13 cellular contexts compared by ENCODE assay signal in genomic region chr17:15957206-15957605, GRCh38. TPM values are rescaled to one million over a fixed set of nuclear protein-coding genes. Genes with fewer than 3 reads are reported as not detected.
DNase-seq lines count a peak whose midpoint lies in the region; ATAC-seq and TF ChIP-seq lines count a peak whose summit lies in the region.
"Had no signal": no experiment of that assay in that cellular context is flagged by ENCODE, and none has a peak within 500 bp of the region (broad histone marks: within the 10 kb centered on the region; RNA-seq: fewer than 3 reads in every experiment).

No MANE protein-coding gene starts in this region.

- ATAC-seq in stimulated activated naive CD8-positive, alpha-beta T cell treated with anti-CD3 and anti-CD28 coated beads, Interleukin-15, amount 100 ng/mL, for 72 hours = peak; percentile 72
- ATAC-seq: CD8-positive, alpha-beta T cell had no signal

- TF ChIP-seq CTCF in epithelial cell of esophagus (IDR thresholded peaks at IDR 0.05; ENCODE audit: insufficient read depth, low read depth, low read length, missing control alignments) = no peak
- TF ChIP-seq CTCF in progenitor cell of endocrine pancreas (IDR thresholded peaks at IDR 0.05; ENCODE audit: unreplicated experiment) = no peak

- H3K4me3 Mint-ChIP-seq in T-helper 2 cell treated with Interferon-gamma antibody and Interleukin-4, amounts not matched to agents 5 μg/mL and 100 μg/mL, for 36 hours = peak overlapping the region; percentile 16
- H3K4me3 Mint-ChIP-seq in stimulated activated naive CD8-positive, alpha-beta T cell treated with anti-CD3 and anti-CD28 coated beads, Interleukin-15, amount 100 ng/mL, for 72 hours = peak overlapping the region in 1 of 2 donors; percentile 9
- H3K4me3 Mint-ChIP-seq in progenitor cell of endocrine pancreas (ENCODE audit: low read depth) = no peak overlapping the region
- H3K4me3 Mint-ChIP-seq: CD8-positive, alpha-beta T cell had no signal

- peaks cover 34% of the 10 kb centered on the region for H3K4me1 Mint-ChIP-seq in T-helper 2 cell treated with Interferon-gamma antibody and Interleukin-4, amounts not matched to agents 5 μg/mL and 100 μg/mL, for 36 hours (ENCODE audit: low read depth)
- H3K4me1 Mint-ChIP-seq in stimulated activated naive CD8-positive, alpha-beta T cell treated with anti-CD3 and anti-CD28 coated beads, Interleukin-15, amount 100 ng/mL, for 72 hours = peaks cover 39% of the 10 kb centered on the region
- H3K4me1 Mint-ChIP-seq in progenitor cell of endocrine pancreas (ENCODE audit: low read depth) = peaks cover 8% of the 10 kb centered on the region

- H3K9me3 Mint-ChIP-seq in T-helper 2 cell treated with Interferon-gamma antibody and Interleukin-4, amounts not matched to agents 5 μg/mL and 100 μg/mL, for 36 hours = no peaks in the 10 kb centered on the region
- no peaks in the 10 kb centered on the region for H3K9me3 Mint-ChIP-seq in stimulated activated naive CD8-positive, alpha-beta T cell treated with anti-CD3 and anti-CD28 coated beads, Interleukin-15, amount 100 ng/mL, for 72 hours
- no peaks in the 10 kb centered on the region for H3K9me3 Mint-ChIP-seq in progenitor cell of endocrine pancreas (ENCODE audit: low read depth)
- H3K9me3 Mint-ChIP-seq: CD8-positive, alpha-beta T cell had no signal

- no peak overlapping the region for H3K27ac Mint-ChIP-seq in T-helper 2 cell treated with Interferon-gamma antibody and Interleukin-4, amounts not matched to agents 5 μg/mL and 100 μg/mL, for 36 hours
- peak overlapping the region in 1 of 2 donors; percentile 5 for H3K27ac Mint-ChIP-seq in stimulated activated naive CD8-positive, alpha-beta T cell treated with anti-CD3 and anti-CD28 coated beads, Interleukin-15, amount 100 ng/mL, for 72 hours
- H3K27ac Mint-ChIP-seq in progenitor cell of endocrine pancreas = no peak overlapping the region
- H3K27ac Mint-ChIP-seq: CD8-positive, alpha-beta T cell had no signal

- H3K4me3 ChIP-seq in epithelial cell of esophagus (ENCODE audit: low read length) = no peak overlapping the region
- H3K4me3 ChIP-seq: cardiac muscle cell had no signal

- DNase-seq in stimulated activated naive CD4-positive, alpha-beta T cell treated with Interleukin-2 at 50 U/mL for 16 hours (lab: John Stamatoyannopoulos, UW) = peak; percentile 31
- DNase-seq in stimulated activated naive CD4-positive, alpha-beta T cell (lab: John Stamatoyannopoulos, UW) = no peak
- peak; percentile 73 for DNase-seq in T-helper 2 cell treated with Interferon-gamma antibody and Interleukin-4, amounts not matched to agents 5 μg/mL and 100 μg/mL, for 36 hours (ENCODE audit: low spot score)
- DNase-seq in epithelial cell of esophagus (ENCODE audit: low read depth) (peak; percentile 36), SIG-M5 (lab: John Stamatoyannopoulos, UW) (no peak), SW480 (ENCODE audit: low spot score) (no peak), progenitor cell of endocrine pancreas (ENCODE audit: low spot score, unreplicated experiment) (no peak)
- peak; percentile 31 to 58 for DNase-seq in stimulated activated naive CD8-positive, alpha-beta T cell treated with anti-CD3 and anti-CD28 coated beads, Interleukin-15, amount 100 ng/mL, for 72 hours
- DNase-seq: CD8-positive, alpha-beta T cell; NCI-H524; retina; T1000 had no signal

- peaks cover 36% of the 10 kb centered on the region for H3K27me3 Mint-ChIP-seq in T-helper 2 cell treated with Interferon-gamma antibody and Interleukin-4, amounts not matched to agents 5 μg/mL and 100 μg/mL, for 36 hours (ENCODE audit: low read depth)
- peaks cover 10% of the 10 kb centered on the region for H3K27me3 Mint-ChIP-seq in stimulated activated naive CD8-positive, alpha-beta T cell treated with anti-CD3 and anti-CD28 coated beads, Interleukin-15, amount 100 ng/mL, for 72 hours
- peaks cover 6% of the 10 kb centered on the region for H3K27me3 Mint-ChIP-seq in progenitor cell of endocrine pancreas

- H3K36me3 Mint-ChIP-seq in T-helper 2 cell treated with Interferon-gamma antibody and Interleukin-4, amounts not matched to agents 5 μg/mL and 100 μg/mL, for 36 hours (ENCODE audit: low read depth) = no peaks in the 10 kb centered on the region
- no peaks in the 10 kb centered on the region for H3K36me3 Mint-ChIP-seq in progenitor cell of endocrine pancreas (ENCODE audit: insufficient read depth)
- H3K36me3 Mint-ChIP-seq: CD8-positive, alpha-beta T cell had no signal

RNA-seq across cellular contexts. Expression of gene ADORA2B, which starts 12.3 kb away (rescaled TPM):
- 0.48 and 0.67 TPM in 2 replicates for total RNA-seq in progenitor cell of endocrine pancreas
- total RNA-seq: CD8-positive, alpha-beta T cell had no signal

RNA-seq across cellular contexts. Expression of gene ZSWIM7, which starts 42.3 kb away (rescaled TPM):
- 27.9 and 35.4 TPM in 2 replicates for total RNA-seq in progenitor cell of endocrine pancreas

RNA-seq across cellular contexts. Expression of gene TTC19, which starts 42.4 kb away (rescaled TPM):
- 42.2 and 42.5 TPM in 2 replicates for total RNA-seq in progenitor cell of endocrine pancreas

Comparison
In these comparisons a context has a peak if more than half of its experiments do, and no peak if none do; other contexts are left out.
1. DNase-seq: peak in stimulated activated naive CD4-positive, alpha-beta T cell treated with Interleukin-2 at 50 U/mL for 16 hours (single experiment), T-helper 2 cell treated with Interferon-gamma antibody and Interleukin-4, amounts not matched to agents 5 μg/mL and 100 μg/mL, for 36 hours (single experiment), epithelial cell of esophagus (single experiment) and stimulated activated naive CD8-positive, alpha-beta T cell treated with anti-CD3 and anti-CD28 coated beads, Interleukin-15, amount 100 ng/mL, for 72 hours (2 of 2); none in stimulated activated naive CD4-positive, alpha-beta T cell (0 of 6), SIG-M5 (single experiment), SW480 (single experiment) and progenitor cell of endocrine pancreas (single experiment).